Comparison of ENCODE assay signal across 8 cellular contexts in genomic region chr20:6769953-6770831, GRCh38. TPM values are rescaled to one million over a fixed set of nuclear protein-coding genes. Genes with fewer than 3 reads are reported as not detected.
A peak's percentile ranks its signal among the peaks of the same experiment; 100 is the strongest.
DNase-seq lines count a peak whose midpoint lies in the region; ATAC-seq and TF ChIP-seq lines count a peak whose summit lies in the region.

No MANE protein-coding gene starts in this region.

- H3K9ac ChIP-seq in mesenchymal stem cell (ENCODE audit: low read length), result peak overlapping the region; percentile 87

- H2BK12ac ChIP-seq in mesenchymal stem cell (ENCODE audit: low read length in 2 of 2), result peak overlapping the region; percentile 16 to 61

- no peak overlapping the region for H2AK5ac ChIP-seq in mesenchymal stem cell (ENCODE audit: low read length, severe bottlenecking)

- H2BK15ac ChIP-seq in mesenchymal stem cell (ENCODE audit: low read depth, poor library complexity, severe bottlenecking), result peak overlapping the region; percentile 44

- H2BK120ac ChIP-seq in mesenchymal stem cell (ENCODE audit: low read depth, low read length), result no peak overlapping the region

- DNase-seq in NCI-H748 (lab: John Stamatoyannopoulos, UW; ENCODE audit: unreplicated experiment) (peak; percentile 73), NCI-H748 treated with DMSO at 0.1 percent for 48 hours (lab: John Stamatoyannopoulos, UW) (no peak), mesenchymal stem cell (peak; percentile 67), upper lobe of right lung (peak; percentile 87), SW 1271 (lab: John Stamatoyannopoulos, UW) (no peak)

- H3K36me3 ChIP-seq in esophagus (ENCODE audit: control insufficient read depth in 2 of 2, insufficient read depth in 2 of 2, low read length in 1 of 2) (no peaks in the 10 kb centered on the region), mesenchymal stem cell (ENCODE audit: control insufficient read depth in 1 of 2, insufficient read depth in 2 of 2, low read depth in 1 of 2, low read length in 2 of 2) (peaks cover 0 to 24% of the 10 kb centered on the region in 2 experiments), upper lobe of right lung (peaks cover 4% of the 10 kb centered on the region)

- H3K9me3 ChIP-seq in esophagus (ENCODE audit: control insufficient read depth in 2 of 2, insufficient read depth in 1 of 2, low read depth in 1 of 2, low read length in 1 of 2), result no peaks in the 10 kb centered on the region
- H3K9me3 ChIP-seq in mesenchymal stem cell (ENCODE audit: control insufficient read depth, low read length), result no peaks in the 10 kb centered on the region
- no peaks in the 10 kb centered on the region for H3K9me3 ChIP-seq in upper lobe of right lung

- peak overlapping the region; percentile 63 to 66 for H3K18ac ChIP-seq in mesenchymal stem cell (ENCODE audit: low read depth in 1 of 2, low read length in 2 of 2)

- H3K4me3 ChIP-seq in esophagus (ENCODE audit: low read depth in 1 of 2, low read length in 2 of 2), result peak overlapping the region; percentile 51 to 66
- H3K4me3 ChIP-seq in mesenchymal stem cell (ENCODE audit: insufficient read depth in 1 of 2, low read depth in 1 of 2, low read length in 2 of 2), result peak overlapping the region; percentile 39 to 88
- peak overlapping the region; percentile 64 for H3K4me3 ChIP-seq in upper lobe of right lung

- no peaks in the 10 kb centered on the region for H3K27me3 ChIP-seq in esophagus (ENCODE audit: control insufficient read depth in 1 of 2, insufficient read depth in 2 of 2, low read length in 2 of 2)
- H3K27me3 ChIP-seq in mesenchymal stem cell (ENCODE audit: control insufficient read depth in 1 of 2, insufficient read depth in 1 of 2, low read length in 2 of 2), result peaks cover 3 to 41% of the 10 kb centered on the region in 2 experiments
- no peaks in the 10 kb centered on the region for H3K27me3 ChIP-seq in upper lobe of right lung

- H2AFZ ChIP-seq in mesenchymal stem cell (ENCODE audit: low read depth, low read length), result peak overlapping the region; percentile 1

- no peaks in the 10 kb centered on the region for H3K79me1 ChIP-seq in mesenchymal stem cell (replicated peaks; ENCODE audit: low read length, poor library complexity, severe bottlenecking)

- peak overlapping the region; percentile 78 for H4K8ac ChIP-seq in mesenchymal stem cell (ENCODE audit: low read length)

- H4K91ac ChIP-seq in mesenchymal stem cell (ENCODE audit: low read length), result peak overlapping the region; percentile 84

- peak overlapping the region in 1 of 2 experiments; percentile 75 for H3K4ac ChIP-seq in mesenchymal stem cell (ENCODE audit: low read depth in 1 of 2, low read length in 2 of 2)

- intact Hi-C loops in upper lobe of right lung (cut with DNase I), result no loop called here

- no peak overlapping the region for H3K27ac ChIP-seq in esophagus (ENCODE audit: low read depth in 2 of 2, low read length in 1 of 2)
- no peak overlapping the region for H3K27ac ChIP-seq in mesenchymal stem cell (ENCODE audit: low read length, poor library complexity, severe bottlenecking)
- H3K27ac ChIP-seq in upper lobe of right lung, result no peak overlapping the region

- no peak overlapping the region for H2BK5ac ChIP-seq in mesenchymal stem cell (ENCODE audit: low read depth, low read length, poor library complexity, severe bottlenecking)

- WGBS in esophagus, 2 donors, result 5 to 9% methylated on average over 48 to 55 of the region's 55 CpGs
- 1% methylated on average over 54 of the region's 55 CpGs for WGBS in mesenchymal stem cell

- ATAC-seq in upper lobe of right lung (peak; percentile 65), HG03439 (IDR thresholded peaks at IDR 0.05; ENCODE audit: unreplicated experiment) (no peak), HG03432 (IDR thresholded peaks at IDR 0.05; ENCODE audit: unreplicated experiment) (no peak)

- TF ChIP-seq CTCF in upper lobe of right lung (IDR thresholded peaks at IDR 0.05), result no peak

- H3K23ac ChIP-seq in mesenchymal stem cell (ENCODE audit: low read length in 2 of 2), result peak overlapping the region; percentile 34 to 83

- peak overlapping the region; percentile 53 for H3K4me2 ChIP-seq in mesenchymal stem cell (ENCODE audit: low read length, poor library complexity, severe bottlenecking)

- H3K14ac ChIP-seq in mesenchymal stem cell (ENCODE audit: low read length in 2 of 2), result peak overlapping the region in 1 of 2 experiments; percentile 26

- H3K4me1 ChIP-seq in esophagus (ENCODE audit: control insufficient read depth in 2 of 2, insufficient read depth in 2 of 2, low read length in 1 of 2) (peaks cover 3 to 5% of the 10 kb centered on the region in 2 donors), mesenchymal stem cell (ENCODE audit: control insufficient read depth, insufficient read depth, low read depth, low read length) (peaks cover 23% of the 10 kb centered on the region), upper lobe of right lung (no peaks in the 10 kb centered on the region)

RNA-seq across cellular contexts. Expression of gene BMP2, which starts 2.7 kb away (rescaled TPM):
- 1 to 10 TPM; 1.4 to 1.7 TPM for polyA plus RNA-seq in esophagus
- 35.2 TPM for polyA plus RNA-seq in mesenchymal stem cell (2013, experiment 1 of 2)
- 36.2 TPM for polyA plus RNA-seq in mesenchymal stem cell (2013, experiment 2 of 2)
- 22.7 TPM for total RNA-seq in upper lobe of right lung

Comparison
In these comparisons a context has a peak if more than half of its experiments do, and no peak if none do; other contexts are left out.
1. DNase-seq: peak in NCI-H748 (single experiment), mesenchymal stem cell (single experiment) and upper lobe of right lung (single experiment); none in NCI-H748 treated with DMSO at 0.1 percent for 48 hours (single experiment) and SW 1271 (0 of 2).
2. Peak in every context shown above with its lines, with median percentiles within 50 percentile points of each other: H3K4me3 ChIP-seq.